In the genomic region with DNA sequence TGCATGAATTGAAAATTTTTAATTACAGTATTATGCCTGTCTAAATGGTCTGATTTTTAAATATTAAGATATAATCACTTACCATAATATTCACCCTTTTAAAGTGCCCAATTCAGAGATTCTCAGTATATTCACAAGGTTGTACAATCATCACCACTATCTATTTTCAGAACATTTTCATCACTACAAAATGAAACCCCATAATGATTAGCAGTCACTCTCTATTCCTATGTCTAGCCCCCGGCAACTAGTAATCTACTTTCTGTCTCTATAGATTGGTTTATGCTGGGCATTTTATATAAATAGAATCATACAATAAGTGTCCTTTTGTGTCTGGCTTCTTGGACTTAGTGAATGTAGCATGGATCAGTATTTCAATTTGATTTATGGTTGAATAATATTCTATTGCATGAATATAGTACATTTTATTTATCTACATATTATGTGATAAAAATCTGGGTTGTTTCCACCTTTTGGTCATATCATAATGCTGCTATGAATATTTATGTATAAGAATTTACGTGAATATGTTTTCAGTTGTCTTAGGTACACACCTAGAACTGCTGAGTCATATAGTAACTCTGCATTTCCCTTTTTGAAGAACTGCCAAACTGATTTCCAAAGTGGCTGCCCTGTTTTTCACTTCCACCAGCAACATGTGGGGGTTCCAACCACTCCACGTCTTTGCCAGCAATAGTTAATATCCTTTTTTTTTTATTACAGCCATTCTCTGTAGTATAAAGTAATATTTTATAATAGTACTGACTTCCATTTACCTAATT, we compare ENCODE assay signal across 16 cellular contexts.
DNase-seq lines count a peak whose midpoint lies in the region; ATAC-seq and TF ChIP-seq lines count a peak whose summit lies in the region.
"Had no signal": no experiment of that assay in that cellular context is flagged by ENCODE, and none has a peak within 500 bp of the region (broad histone marks: within the 10 kb centered on the region; RNA-seq: fewer than 3 reads in every experiment).

No MANE protein-coding gene starts in this region.

- H3K9me3 ChIP-seq in vagina, result no peaks in the 10 kb centered on the region

- H3K27me3 Mint-ChIP-seq in WTC11 (ENCODE audit: low read depth), result no peaks in the 10 kb centered on the region
- H3K27me3 Mint-ChIP-seq: activated T-cell treated with anti-CD3 and anti-CD28 coated beads, Interleukin-2, amount 50 U/mL, for 24 hours had no signal

- no peak for TF ChIP-seq POLR2A in vagina (IDR thresholded peaks at IDR 0.05)

- DNase-seq in NOMO-1 treated with DMSO at 0.1 percent for 48 hours (lab: John Stamatoyannopoulos, UW; ENCODE audit: unreplicated experiment), result peak; percentile 68
- no peak for DNase-seq in NCI-H2227 (lab: John Stamatoyannopoulos, UW; ENCODE audit: unreplicated experiment)
- DNase-seq in WTC11 (ENCODE audit: low spot score), result no peak
- no peak for DNase-seq in NCI-H82 (lab: John Stamatoyannopoulos, UW)
- no peak for DNase-seq in vagina (ENCODE audit: extremely low spot score in 2 of 2)
- DNase-seq: activated T-cell treated with anti-CD3 and anti-CD28 coated beads, Interleukin-2, amount 50 U/mL, for 24 hours; anterior cingulate cortex; DND-41; SHP77; WERI-Rb-1 had no signal

- CTCF ChIA-PET in WTC11 (lab: Charles Lee), result no interaction called here

- peaks cover 3% of the 10 kb centered on the region; the same call in 1 of the 2 replicates for H3K4me1 Mint-ChIP-seq in WTC11

- peaks cover 8% of the 10 kb centered on the region for H3K9me3 Mint-ChIP-seq in WTC11

- no peaks in the 10 kb centered on the region for H3K4me1 ChIP-seq in vagina
- H3K4me1 ChIP-seq: tibial nerve had no signal

- TF ChIP-seq CTCF in WTC11 (IDR thresholded peaks at IDR 0.05), result no peak
- no peak for TF ChIP-seq CTCF in vagina (IDR thresholded peaks at IDR 0.05)

- ATAC-seq in GM18502 (IDR thresholded peaks at IDR 0.05; ENCODE audit: poor library complexity, unreplicated experiment), result peak; percentile 87
- ATAC-seq in GM21390 (IDR thresholded peaks at IDR 0.05; ENCODE audit: unreplicated experiment), result peak; percentile 67
- peak; percentile 63 for ATAC-seq in HG03066 (IDR thresholded peaks at IDR 0.05; ENCODE audit: low read depth, unreplicated experiment)
- ATAC-seq in WTC11, result no peak

- no peak overlapping the region for H3K27ac Mint-ChIP-seq in WTC11
- H3K27ac Mint-ChIP-seq: activated T-cell treated with anti-CD3 and anti-CD28 coated beads, Interleukin-2, amount 50 U/mL, for 24 hours had no signal

- H3K27ac ChIP-seq in vagina, result no peak overlapping the region
- H3K27ac ChIP-seq: KMS-11, skin epidermis, tibial nerve, WERI-Rb-1 had no signal

- no peak overlapping the region for H3K4me3 Mint-ChIP-seq in WTC11
- H3K4me3 Mint-ChIP-seq: activated T-cell treated with anti-CD3 and anti-CD28 coated beads, Interleukin-2, amount 50 U/mL, for 24 hours had no signal

- H3K4me3 ChIP-seq in vagina, result no peak overlapping the region
- H3K4me3 ChIP-seq: skin epidermis, tibial nerve had no signal

- H3K36me3 ChIP-seq in vagina, result no peaks in the 10 kb centered on the region
- H3K36me3 ChIP-seq: tibial nerve, WERI-Rb-1 had no signal

- H3K27me3 ChIP-seq in vagina, result no peaks in the 10 kb centered on the region
- H3K27me3 ChIP-seq: tibial nerve had no signal

- no peaks in the 10 kb centered on the region for H3K36me3 Mint-ChIP-seq in WTC11

- POLR2A ChIA-PET in WTC11 (lab: Charles Lee), result no interaction called here

- intact Hi-C loops in vagina (cut with DNase I), result no loop called here

TF ChIP-seq in WTC11, 78 proteins besides CTCF, POLR2A, EP300 and RAD21:
- no peak for TF ChIP-seq ZNF671 (CRISPR knock-in tag; IDR thresholded peaks at IDR 0.05)
- TF ChIP-seq, protein P1, sequence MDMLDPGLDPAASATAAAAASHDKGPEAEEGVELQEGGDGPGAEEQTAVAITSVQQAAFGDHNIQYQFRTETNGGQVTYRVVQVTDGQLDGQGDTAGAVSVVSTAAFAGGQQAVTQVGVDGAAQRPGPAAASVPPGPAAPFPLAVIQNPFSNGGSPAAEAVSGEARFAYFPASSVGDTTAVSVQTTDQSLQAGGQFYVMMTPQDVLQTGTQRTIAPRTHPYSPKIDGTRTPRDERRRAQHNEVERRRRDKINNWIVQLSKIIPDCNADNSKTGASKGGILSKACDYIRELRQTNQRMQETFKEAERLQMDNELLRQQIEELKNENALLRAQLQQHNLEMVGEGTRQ (CRISPR knock-in tag; IDR thresholded peaks at IDR 0.05), result no peak
- TF ChIP-seq CBFB (CRISPR knock-in tag; IDR thresholded peaks at IDR 0.05; ENCODE audit: low read depth), result no peak
